In the genomic region with DNA sequence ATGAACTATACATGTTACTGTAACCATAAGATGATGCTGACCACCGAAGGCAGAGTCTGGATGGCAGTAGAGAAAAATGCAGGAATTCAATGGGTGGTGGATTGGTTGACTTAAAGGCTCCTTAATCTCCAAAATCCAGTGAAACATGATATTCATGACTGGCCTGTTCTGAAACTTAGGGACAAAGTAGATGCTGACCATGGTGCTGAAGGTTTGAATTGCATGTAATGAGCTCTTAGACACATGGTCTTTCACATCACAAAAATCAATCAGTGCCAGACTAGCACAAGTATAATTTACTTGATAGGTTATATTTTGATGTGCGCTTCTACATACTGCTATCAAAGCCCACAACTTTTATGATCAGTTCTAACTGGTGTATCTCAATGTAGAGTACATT, we compare ENCODE assay signal across 13 cellular contexts. TPM values are rescaled to one million over a fixed set of nuclear protein-coding genes. Genes with fewer than 3 reads are reported as not detected.
DNase-seq lines count a peak whose midpoint lies in the region; ATAC-seq and TF ChIP-seq lines count a peak whose summit lies in the region.
"Had no signal": no experiment of that assay in that cellular context is flagged by ENCODE, and none has a peak within 500 bp of the region (broad histone marks: within the 10 kb centered on the region; RNA-seq: fewer than 3 reads in every experiment).

No MANE protein-coding gene starts in this region.

- intact Hi-C loops in uterus (cut with DNase I; ENCODE audit: low total_unique reads): no loop called here

- no peak for TF ChIP-seq CTCF in uterus (IDR thresholded peaks at IDR 0.05)

- H3K9me3 ChIP-seq in uterus: no peaks in the 10 kb centered on the region

- H3K4me1 ChIP-seq in uterus: no peaks in the 10 kb centered on the region

- H3K36me3 ChIP-seq in uterus: no peaks in the 10 kb centered on the region

- ATAC-seq in HG03432 (IDR thresholded peaks at IDR 0.05; ENCODE audit: unreplicated experiment): no peak
- ATAC-seq: esophagus mucosa had no signal

- H3K4me3 ChIP-seq in uterus: no peak overlapping the region

- H3K27ac ChIP-seq in uterus: no peak overlapping the region
- H3K27ac ChIP-seq: KMS-11 had no signal

- no peaks in the 10 kb centered on the region for H3K27me3 ChIP-seq in uterus

- peak; percentile 45 for DNase-seq in COLO829 (ENCODE audit: low spot score)
- peak; percentile 28 to 49 for DNase-seq in Kasumi-1 (lab: John Stamatoyannopoulos, UW)
- peak; percentile 71 for DNase-seq in astrocyte of the hippocampus (ENCODE audit: low read depth, low spot score)
- peak; percentile 20 for DNase-seq in iPS-NIHi7 (ENCODE audit: extremely low spot score)
- no peak for DNase-seq in uterus
- DNase-seq in activated T-cell treated with anti-CD3 and anti-CD28 coated beads, Interleukin-2, amount 50 U/mL, for 1 hour: no peak
- DNase-seq in hippocampal formation (lab: John Stamatoyannopoulos, UW): no peak
- DNase-seq: CD4-positive, alpha-beta T cell; NCI-H2227 treated with DMSO at 0.1 percent for 48 hours; Right ventricle myocardium superior had no signal

- TF ChIP-seq POLR2A in uterus (IDR thresholded peaks at IDR 0.05): no peak

RNA-seq across cellular contexts. Expression of gene NTMT2, which starts 30.8 kb away (rescaled TPM):
- not detected for total RNA-seq in uterus
- total RNA-seq: CD4-positive, alpha-beta T cell; esophagus mucosa had no signal

RNA-seq across cellular contexts. Expression of gene KIFAP3, which starts 40.4 kb away (rescaled TPM):
- 10 to 100 TPM in 3 of 4 donors, 1 to 10 TPM in 1; 6.1 to 79.0 (median 58.7) TPM for total RNA-seq in uterus

Comparison
In these comparisons a context has a peak if more than half of its experiments do, and no peak if none do; other contexts are left out.
1. DNase-seq: peak in COLO829 (single experiment), Kasumi-1 (2 of 2), astrocyte of the hippocampus (single experiment) and iPS-NIHi7 (single experiment); none in uterus (0 of 2), activated T-cell treated with anti-CD3 and anti-CD28 coated beads, Interleukin-2, amount 50 U/mL, for 1 hour (single experiment) and hippocampal formation (0 of 2).